ENCODE assay signal across 1 cellular context in the genomic region with DNA sequence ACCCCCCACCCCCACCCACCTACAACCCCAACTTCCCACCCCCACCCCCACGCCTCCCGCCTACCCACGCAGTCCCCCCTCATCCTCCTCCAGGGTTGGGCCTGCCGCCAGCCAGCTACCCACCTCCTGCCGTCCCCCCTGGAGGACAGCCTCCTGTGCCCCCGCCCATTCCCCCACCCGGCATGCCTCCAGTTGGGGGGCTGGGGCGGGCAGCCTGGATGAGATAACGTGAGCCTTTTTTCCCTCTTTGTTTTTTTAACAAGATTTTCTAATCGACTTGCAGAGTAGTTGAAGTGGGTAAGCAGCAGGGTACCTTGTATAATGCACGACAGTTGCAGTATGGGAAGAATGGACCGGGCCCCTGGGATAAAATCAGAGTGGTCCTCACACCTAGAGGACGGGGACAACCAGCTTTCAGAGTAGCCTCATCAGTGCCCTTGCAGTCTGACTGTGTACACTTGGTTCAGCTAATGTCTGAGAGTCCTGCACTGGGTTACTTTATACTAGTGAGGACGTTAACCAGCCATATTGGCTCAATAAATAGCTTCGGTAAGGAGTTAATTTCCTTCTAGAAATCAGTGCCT.
TF ChIP-seq lines count a peak whose summit lies in the region.

No MANE protein-coding gene starts in this region.

TF ChIP-seq in SK-N-SH, 30 proteins besides CTCF, POLR2A, EP300 and RAD21 (continued from another document):
- TF ChIP-seq TAF1 (IDR thresholded peaks at IDR 0.05; ENCODE audit: borderline replicate concordance, low read depth, low read length) (no peak), USF1 (IDR thresholded peaks at IDR 0.05; ENCODE audit: borderline replicate concordance, low read depth) (no peak), RFX5 (IDR thresholded peaks at IDR 0.05; ENCODE audit: low read length) (no peak), ZBTB33 (IDR thresholded peaks at IDR 0.05; ENCODE audit: borderline replicate concordance, low read depth) (no peak), MXI1 (IDR thresholded peaks at IDR 0.05; ENCODE audit: low read depth, low read length) (no peak), SMC3 (IDR thresholded peaks at IDR 0.05; ENCODE audit: low read depth, low read length) (no peak), GABPA (IDR thresholded peaks at IDR 0.05; ENCODE audit: low read depth) (no peak), GATA2 (CRISPR knock-in tag; IDR thresholded peaks at IDR 0.05) (no peak), TEAD4 (IDR thresholded peaks at IDR 0.05; ENCODE audit: borderline replicate concordance, insufficient read depth) (no peak), YY1 (IDR thresholded peaks at IDR 0.05; ENCODE audit: low read depth) (no peak)
